Comparison of ENCODE assay signal across 8 cellular contexts in genomic region chr1:87449348-87449963, GRCh38.
A peak's percentile ranks its signal among the peaks of the same experiment; 100 is the strongest.
DNase-seq lines count a peak whose midpoint lies in the region; ATAC-seq and TF ChIP-seq lines count a peak whose summit lies in the region.

No MANE protein-coding gene starts in this region.

- H3F3A ChIP-seq in neural progenitor cell (ENCODE audit: low read depth), result no peaks in the 10 kb centered on the region

- TF ChIP-seq CTCF in esophagus squamous epithelium (IDR thresholded peaks at IDR 0.05), result no peak
- TF ChIP-seq CTCF in neural progenitor cell (IDR thresholded peaks at IDR 0.05), result no peak

- H3K36me3 Mint-ChIP-seq in neural progenitor cell, result no peaks in the 10 kb centered on the region

- ATAC-seq in HG02884 (IDR thresholded peaks at IDR 0.05; ENCODE audit: unreplicated experiment), result peak; percentile 78

- DNase-seq in activated T-cell treated with anti-CD3 and anti-CD28 coated beads for 24 hours (ENCODE audit: low read depth), result peak; percentile 12
- DNase-seq in activated T-cell treated with anti-CD3 and anti-CD28 coated beads for 4 hours, result no peak
- DNase-seq in NCI-H510A treated with DMSO at 0.1 percent for 48 hours (lab: John Stamatoyannopoulos, UW), result peak; percentile 64
- peak; percentile 19 for DNase-seq in esophagus squamous epithelium (lab: John Stamatoyannopoulos, UW)
- peak; percentile 4 to 17 for DNase-seq in stimulated activated CD4-positive, alpha-beta T cell treated with anti-CD3 and anti-CD28 coated beads, Interleukin-4, amount 100 ng/mL, for 48 hours (ENCODE audit: low read depth in 2 of 2)
- no peak for DNase-seq in caudate nucleus (lab: John Stamatoyannopoulos, UW)
- DNase-seq in neural progenitor cell (ENCODE audit: low spot score), result no peak

- H3K4me1 Mint-ChIP-seq in neural progenitor cell, result no peaks in the 10 kb centered on the region

- intact Hi-C loops in esophagus squamous epithelium (cut with DNase I), result no loop called here

- H3K27me3 Mint-ChIP-seq in neural progenitor cell (ENCODE audit: insufficient read depth, low read depth), result peaks cover 4% of the 10 kb centered on the region

- no peak overlapping the region for H3K4me2 ChIP-seq in neural progenitor cell

- H3K4me1 ChIP-seq in esophagus squamous epithelium (peaks cover 0 to 26% (median 5%) of the 10 kb centered on the region in 3 donors), neural progenitor cell (no peaks in the 10 kb centered on the region)

- H3K27me3 ChIP-seq in esophagus squamous epithelium (no peaks in the 10 kb centered on the region), neural progenitor cell (no peaks in the 10 kb centered on the region)

- H3K79me2 ChIP-seq in neural progenitor cell (ENCODE audit: low read depth), result no peaks in the 10 kb centered on the region

- no peak overlapping the region for H3K4me3 Mint-ChIP-seq in neural progenitor cell

- H3K9me3 ChIP-seq in esophagus squamous epithelium, result peaks cover 0 to 4% (median 0%) of the 10 kb centered on the region in 3 donors
- no peaks in the 10 kb centered on the region for H3K9me3 ChIP-seq in neural progenitor cell (ENCODE audit: low read depth)

- H2AFZ ChIP-seq in neural progenitor cell (replicated peaks), result no peak overlapping the region

- no peak overlapping the region for H3K27ac Mint-ChIP-seq in neural progenitor cell

- H3K27ac ChIP-seq in esophagus squamous epithelium (peak overlapping the region in 1 of 4 donors; percentile 39), caudate nucleus (ENCODE audit: low read depth, low read length) (no peak overlapping the region), neural progenitor cell (no peak overlapping the region)

- H3K9me3 Mint-ChIP-seq in neural progenitor cell, result peaks cover 5% of the 10 kb centered on the region

- H3K4me3 ChIP-seq in esophagus squamous epithelium (no peak overlapping the region), neural progenitor cell (no peak overlapping the region)

- no peak overlapping the region for H3K9ac ChIP-seq in neural progenitor cell

- H3K36me3 ChIP-seq in esophagus squamous epithelium, result no peaks in the 10 kb centered on the region
- H3K36me3 ChIP-seq in neural progenitor cell, result no peaks in the 10 kb centered on the region

- no peak for TF ChIP-seq POLR2A in esophagus squamous epithelium (IDR thresholded peaks at IDR 0.05)

- no peaks in the 10 kb centered on the region for H4K20me1 ChIP-seq in neural progenitor cell (ENCODE audit: low read depth)

- 34 to 49% methylated on average over 5 to 7 of the region's 7 CpGs for WGBS in esophagus squamous epithelium, 2 donors

Comparison
In these comparisons a context has a peak if more than half of its experiments do, and no peak if none do; other contexts are left out.
1. DNase-seq: peak in activated T-cell treated with anti-CD3 and anti-CD28 coated beads for 24 hours (single experiment), NCI-H510A treated with DMSO at 0.1 percent for 48 hours (single experiment), esophagus squamous epithelium (single experiment) and stimulated activated CD4-positive, alpha-beta T cell treated with anti-CD3 and anti-CD28 coated beads, Interleukin-4, amount 100 ng/mL, for 48 hours (2 of 2); none in activated T-cell treated with anti-CD3 and anti-CD28 coated beads for 4 hours (single experiment), caudate nucleus (0 of 61) and neural progenitor cell (single experiment).